ENCODE assay signal across 28 cellular contexts in the genomic region with DNA sequence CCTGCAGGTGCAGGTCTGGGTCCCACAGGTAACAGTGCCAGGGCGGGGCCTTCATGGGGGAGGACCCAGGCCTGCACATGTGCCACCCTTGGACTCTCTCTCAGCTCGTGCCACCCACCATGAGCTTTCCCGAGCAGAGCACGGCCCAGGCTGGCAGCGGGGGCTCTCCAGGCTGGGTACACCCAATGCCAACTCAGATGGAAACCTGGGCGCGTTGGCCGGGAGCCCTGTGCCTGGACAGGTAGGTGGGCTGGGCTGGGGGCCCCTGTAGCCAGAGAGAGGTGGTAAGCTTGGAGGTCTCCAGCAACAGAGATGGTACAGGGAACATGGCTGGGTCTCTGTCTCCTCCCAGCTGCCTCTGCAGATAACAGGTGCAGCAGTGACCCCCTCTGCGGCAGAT.
"Had no signal": no experiment of that assay in that cellular context is flagged by ENCODE, and none has a peak within 500 bp of the region (broad histone marks: within the 10 kb centered on the region; RNA-seq: fewer than 3 reads in every experiment).

No MANE protein-coding gene starts in this region.

- H3K9me3 ChIP-seq: neutrophil, ovary, right lobe of liver, sigmoid colon, stomach, thoracic aorta, thyroid gland, upper lobe of left lung, uterus had no signal

- ATAC-seq: naive thymus-derived CD4-positive, alpha-beta T cell; psoas muscle; right cardiac atrium; stimulated activated naive B cell treated with anti-CD40 and anti-IgM and Interleukin-4, amounts not matched to agents 10 μg/mL and 1 μg/mL and 100 μg/mL, for 72 hours had no signal

- H3K4me1 ChIP-seq: parathyroid adenoma, psoas muscle, right lobe of liver, sigmoid colon, stomach, thyroid gland, tibial nerve, upper lobe of left lung, uterus had no signal

- H3K4me1 Mint-ChIP-seq: nephron; neural progenitor cell; stimulated activated naive B cell treated with anti-CD40 and anti-IgM and Interleukin-4, amounts not matched to agents 10 μg/mL and 1 μg/mL and 100 μg/mL, for 72 hours had no signal

- H3K9me3 Mint-ChIP-seq: nephron; stimulated activated naive B cell treated with anti-CD40 and anti-IgM and Interleukin-4, amounts not matched to agents 10 μg/mL and 1 μg/mL and 100 μg/mL, for 72 hours; stimulated activated naive CD8-positive, alpha-beta T cell treated with anti-CD3 and anti-CD28 coated beads, Interleukin-15, Interleukin-2, amounts not matched to agents 100 ng/mL and 50 ng/mL, for 24 hours had no signal

- H3K4me3 ChIP-seq: neural progenitor cell, ovary, psoas muscle, right lobe of liver, sigmoid colon, stomach, thoracic aorta, thyroid gland, tibial nerve, upper lobe of left lung, uterus had no signal

- H3K27ac Mint-ChIP-seq: nephron; neural progenitor cell; progenitor cell of endocrine pancreas; stimulated activated naive B cell treated with anti-CD40 and anti-IgM and Interleukin-4, amounts not matched to agents 10 μg/mL and 1 μg/mL and 100 μg/mL, for 72 hours; stimulated activated naive CD8-positive, alpha-beta T cell treated with anti-CD3 and anti-CD28 coated beads, Interleukin-15, Interleukin-2, amounts not matched to agents 100 ng/mL and 50 ng/mL, for 24 hours had no signal

- DNase-seq: naive thymus-derived CD4-positive, alpha-beta T cell; occipital lobe; ovary; psoas muscle; right lobe of liver; sigmoid colon; small intestine; stimulated activated CD4-positive, alpha-beta T cell treated with anti-CD3 and anti-CD28 coated beads, Interleukin-12 subunit alpha, Interleukin-12 subunit beta, amount 100 ng/mL, for 4 hours; stimulated activated CD4-positive, alpha-beta T cell treated with anti-CD3 and anti-CD28 coated beads, Interleukin-1b, Interleukin-23, amount 100 ng/mL, for 48 hours; stimulated activated CD4-positive, alpha-beta T cell treated with anti-CD3 and anti-CD28 coated beads, Interleukin-4, amount 100 ng/mL, for 1 hour; stimulated activated CD4-positive, alpha-beta T cell treated with anti-CD3 and anti-CD28 coated beads, Interleukin-4, amount 100 ng/mL, for 4 hours; stimulated activated CD8-positive, alpha-beta memory T cell treated with anti-CD3 and anti-CD28 coated beads, Interleukin-4, amount 100 ng/mL, for 48 hours; stimulated activated naive B cell treated with anti-CD40 and anti-IgM and Interleukin-4, amounts not matched to agents 10 μg/mL and 1 μg/mL and 100 μg/mL, for 72 hours; stimulated activated naive CD4-positive, alpha-beta T cell treated with Interleukin-2 at 50 U/mL for 16 hours; stomach; thyroid gland; trophoblast cell; upper lobe of left lung; uterus had no signal

- H3K36me3 Mint-ChIP-seq: naive thymus-derived CD4-positive, alpha-beta T cell; neural progenitor cell; stimulated activated naive B cell treated with anti-CD40 and anti-IgM and Interleukin-4, amounts not matched to agents 10 μg/mL and 1 μg/mL and 100 μg/mL, for 72 hours had no signal

- H3K27me3 ChIP-seq: neural progenitor cell, neutrophil, ovary, right lobe of liver, sigmoid colon, thyroid gland, tibial nerve, upper lobe of left lung, uterus had no signal

- H3K36me3 ChIP-seq: neural progenitor cell, neutrophil, ovary, right lobe of liver, sigmoid colon, stomach, thoracic aorta, thyroid gland, tibial nerve, upper lobe of left lung, uterus had no signal

- H3K4me2 ChIP-seq: neural progenitor cell had no signal

- H3K27ac ChIP-seq: neural progenitor cell, neutrophil, ovary, parathyroid adenoma, psoas muscle, right lobe of liver, sigmoid colon, stomach, thoracic aorta, thyroid gland, tibial nerve, upper lobe of left lung, uterus had no signal

- H3K27me3 Mint-ChIP-seq: stimulated activated naive CD8-positive, alpha-beta T cell treated with anti-CD3 and anti-CD28 coated beads, Interleukin-15, Interleukin-2, amounts not matched to agents 100 ng/mL and 50 ng/mL, for 24 hours had no signal

- H3K9ac ChIP-seq: neural progenitor cell, parathyroid adenoma had no signal

- H2AFZ ChIP-seq: neural progenitor cell, parathyroid adenoma had no signal

- H3K4me3 Mint-ChIP-seq: naive thymus-derived CD4-positive, alpha-beta T cell; nephron; neural progenitor cell; stimulated activated naive B cell treated with anti-CD40 and anti-IgM and Interleukin-4, amounts not matched to agents 10 μg/mL and 1 μg/mL and 100 μg/mL, for 72 hours; stimulated activated naive CD8-positive, alpha-beta T cell treated with anti-CD3 and anti-CD28 coated beads, Interleukin-15, Interleukin-2, amounts not matched to agents 100 ng/mL and 50 ng/mL, for 24 hours had no signal
